ENCODE assay signal across 8 cellular contexts in genomic region chr4:70838400-70838971, GRCh38. TPM values are rescaled to one million over a fixed set of nuclear protein-coding genes. Genes with fewer than 3 reads are reported as not detected.
DNase-seq lines count a peak whose midpoint lies in the region; ATAC-seq lines count a peak whose summit lies in the region.

No MANE protein-coding gene starts in this region.

- no peak for ATAC-seq in left colon

- intact Hi-C loops in left colon (cut with DNase I, micrococcal nuclease), result loop anchor here in 1 of 2 donors (5.0 to 10.0 kb wide), 2 partner anchors 134 to 154 kb away; partner anchors contain the start of gene DCK

- no peaks in the 10 kb centered on the region for H3K9me3 ChIP-seq in SJCRH30 (replicated peaks)
- no peaks in the 10 kb centered on the region for H3K9me3 ChIP-seq in esophagus (ENCODE audit: control insufficient read depth in 2 of 2, insufficient read depth in 1 of 2, low read depth in 1 of 2, low read length in 1 of 2)

- H3K27ac ChIP-seq in SJCRH30 (peak overlapping the region; percentile 71), esophagus (ENCODE audit: low read depth in 2 of 2, low read length in 1 of 2) (peak overlapping the region; percentile 92 to 96)

- 2% methylated on average over 11 of the region's 11 CpGs for WGBS in esophagus, 2 donors

- H3K4me3 ChIP-seq in SJCRH30, result peak overlapping the region; percentile 95
- H3K4me3 ChIP-seq in esophagus (ENCODE audit: low read depth in 1 of 2, low read length in 2 of 2), result peak overlapping the region; percentile 81 to 97

- H3K36me3 ChIP-seq in SJCRH30, result peaks cover 24% of the 10 kb centered on the region
- peaks cover 0 to 3% of the 10 kb centered on the region in 2 donors for H3K36me3 ChIP-seq in esophagus (ENCODE audit: control insufficient read depth in 2 of 2, insufficient read depth in 2 of 2, low read length in 1 of 2)

- H3K4me1 ChIP-seq in SJCRH30, result no peaks in the 10 kb centered on the region; the same call in none of the 2 replicates
- peaks cover 0 to 2% of the 10 kb centered on the region in 2 donors for H3K4me1 ChIP-seq in esophagus (ENCODE audit: control insufficient read depth in 2 of 2, insufficient read depth in 2 of 2, low read length in 1 of 2)

- H3K27me3 ChIP-seq in SJCRH30 (no peaks in the 10 kb centered on the region), esophagus (ENCODE audit: control insufficient read depth in 1 of 2, insufficient read depth in 2 of 2, low read length in 2 of 2) (no peaks in the 10 kb centered on the region)

- DNase-seq in NCI-H510A treated with DMSO at 0.1 percent for 48 hours (lab: John Stamatoyannopoulos, UW), result peak; percentile 66
- no peak for DNase-seq in NCI-H510A (lab: John Stamatoyannopoulos, UW)
- peak in 1 of 2 experiments; percentile 22 for DNase-seq in SJCRH30
- DNase-seq in pons (ENCODE audit: low spot score), result peak; percentile 30
- no peak for DNase-seq in left colon
- no peak for DNase-seq in activated CD4-positive, CD25-positive, alpha-beta regulatory T cell treated with anti-CD3 and anti-CD28 coated beads, Interleukin-2, amount 50 U/mL, for 72 hours
- no peak for DNase-seq in NCI-H2196 treated with DMSO at 0.1 percent for 48 hours (lab: John Stamatoyannopoulos, UW; ENCODE audit: unreplicated experiment)

RNA-seq across cellular contexts. Expression of gene GRSF1, which starts 1.2 kb away (rescaled TPM):
- total RNA-seq in SJCRH30 (2014; rRNA removed; shearing (Covaris generic)), result 114 and 121 TPM in 2 replicates
- polyA plus RNA-seq in esophagus, result 10 to 100 TPM; 21.5 to 39.6 TPM
- total RNA-seq in left colon, result 10 to 100 TPM; 79.3 to 86.0 TPM

Comparison
In these comparisons a context has a peak if more than half of its experiments do, and no peak if none do; other contexts are left out.
1. DNase-seq: peak in NCI-H510A treated with DMSO at 0.1 percent for 48 hours (single experiment) and pons (single experiment); none in NCI-H510A (single experiment), left colon (0 of 2), activated CD4-positive, CD25-positive, alpha-beta regulatory T cell treated with anti-CD3 and anti-CD28 coated beads, Interleukin-2, amount 50 U/mL, for 72 hours (single experiment) and NCI-H2196 treated with DMSO at 0.1 percent for 48 hours (single experiment).